In the genomic region with DNA sequence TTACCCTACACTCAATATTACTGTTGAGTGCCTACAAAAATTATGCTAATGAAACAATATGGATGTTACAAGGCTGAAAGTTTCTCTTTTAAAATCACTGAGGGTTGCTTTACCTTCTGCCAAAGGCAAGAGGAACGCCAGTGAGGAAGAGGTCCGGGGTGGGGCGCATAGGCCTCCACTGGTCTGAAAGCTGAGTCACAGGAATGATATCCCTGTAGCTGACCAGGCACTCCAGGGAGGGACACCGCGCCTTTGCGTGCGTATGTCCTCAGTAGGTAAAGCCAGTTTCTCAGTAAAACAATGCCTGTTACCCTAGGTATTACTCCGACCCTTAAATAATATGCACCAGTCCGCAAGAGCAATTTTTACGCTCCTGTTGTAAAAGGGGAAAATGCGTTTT, we compare ENCODE assay signal across 1 cellular context.
TF ChIP-seq lines count a peak whose summit lies in the region.

No MANE protein-coding gene starts in this region.

TF ChIP-seq in HCT116, 20 proteins besides CTCF, POLR2A, EP300 and RAD21:
- TF ChIP-seq ZNF274 (IDR thresholded peaks at IDR 0.05; ENCODE audit: low read depth, low read length): no peak
